Comparison of ENCODE assay signal across 17 cellular contexts in genomic region chr7:107276220-107276827, GRCh38.
DNase-seq lines count a peak whose midpoint lies in the region; ATAC-seq, FAIRE-seq and TF ChIP-seq lines count a peak whose summit lies in the region.
"Had no signal": no experiment of that assay in that cellular context is flagged by ENCODE, and none has a peak within 500 bp of the region (broad histone marks: within the 10 kb centered on the region; RNA-seq: fewer than 3 reads in every experiment).

No MANE protein-coding gene starts in this region.

- SMC1A ChIA-PET in GM12878 (lab: Charles Lee; ENCODE audit: uncharacterized antibody, unreplicated experiment) = interaction anchor here (1.0 to 1.3 kb wide), 3 partner anchors 9 to 112 kb away, joined by 3 to 4 read pairs (median 3); no protein-coding TSS in a partner anchor

- no peaks in the 10 kb centered on the region for H3K9me2 ChIP-seq in Karpas-422 (replicated peaks; ENCODE audit: insufficient read depth, low read length)

- CTCF ChIA-PET in GM12878 (lab: Yijun Ruan, JAX) = interaction anchor here (0.6 kb wide), 1 partner anchor 112 kb away, joined by 3 read pairs; no protein-coding TSS in a partner anchor

- no peaks in the 10 kb centered on the region for H3K4me1 ChIP-seq in GM12878 (ENCODE audit: control insufficient read depth, insufficient read depth, low read length)
- peaks cover 0 to 3% (median 0%) of the 10 kb centered on the region in 3 donors for H3K4me1 ChIP-seq in skeletal muscle tissue (ENCODE audit: control insufficient read depth in 3 of 3, insufficient read depth in 3 of 3, low read length in 3 of 3)
- H3K4me1 ChIP-seq in Karpas-422 (ENCODE audit: low read length) = peaks cover 6% of the 10 kb centered on the region
- H3K4me1 ChIP-seq: HAP-1 had no signal

- H3K79me2 ChIP-seq in GM12878 (ENCODE audit: control insufficient read depth, insufficient read depth, low read length) (no peaks in the 10 kb centered on the region), Karpas-422 (ENCODE audit: low read length) (no peaks in the 10 kb centered on the region)

- DNase-seq in GM12892 (ENCODE audit: insufficient read length) (no peak), GM12878 (ENCODE audit: low read depth, low spot score) (no peak), Karpas-422 (no peak), SIG-M5 treated with dmso at 0.1 percent for 504 hours (lab: John Stamatoyannopoulos, UW; ENCODE audit: unreplicated experiment) (no peak), NCI-H524 (lab: John Stamatoyannopoulos, UW) (no peak)
- DNase-seq: C1 segment of cervical spinal cord; Calu3; CD4-positive, alpha-beta memory T cell; COR-L47; DMS53; DMS79 treated with DMSO at 0.1 percent for 48 hours; GOT3; HFFc6 had no signal

- H3K27me3 ChIP-seq in GM12878 (replicated peaks in 1 of 2; ENCODE audit: control insufficient read depth in 2 of 2, insufficient read depth in 2 of 2, low read length in 1 of 2) (no peaks in the 10 kb centered on the region), skeletal muscle tissue (ENCODE audit: control insufficient read depth in 3 of 3, insufficient read depth in 3 of 3, low read length in 3 of 3) (no peaks in the 10 kb centered on the region), Karpas-422 (ENCODE audit: low read length) (no peaks in the 10 kb centered on the region)

- H3K9ac ChIP-seq in GM12878 (ENCODE audit: control insufficient read depth, insufficient read depth, low read length) (no peak overlapping the region), skeletal muscle tissue (ENCODE audit: low read depth in 1 of 3, low read length in 3 of 3) (no peak overlapping the region), Karpas-422 (ENCODE audit: low read length) (no peak overlapping the region)

- H3K4me2 ChIP-seq in GM12878 (ENCODE audit: control insufficient read depth, insufficient read depth) = no peak overlapping the region
- no peak overlapping the region for H3K4me2 ChIP-seq in Karpas-422 (ENCODE audit: low read depth, low read length, poor library complexity, severe bottlenecking)

- TF ChIP-seq CTCF in GM12878 (IDR thresholded peaks at IDR 0.05 in 2 of 3, conservative IDR thresholded peaks at IDR 0.05 in 1 of 3; ENCODE audit: control insufficient read depth in 2 of 3, extremely low read depth in 1 of 3, insufficient read depth in 1 of 3, low read depth in 3 of 3, low read length in 3 of 3) = no peak

- no peak overlapping the region for H3K4me3 ChIP-seq in GM12878
- H3K4me3 ChIP-seq in skeletal muscle tissue (ENCODE audit: low read length in 3 of 3) = no peak overlapping the region
- no peak overlapping the region for H3K4me3 ChIP-seq in Karpas-422 (ENCODE audit: low read length)
- H3K4me3 ChIP-seq: HAP-1 had no signal

- no TSS peak for BruUV-seq in GM12878 (replicated peaks; lab: Mats Ljungman, UMichigan)

- in situ Hi-C loops in GM12878 (cut with MboI) = no loop called here

- RAD21 ChIA-PET in GM12878 (lab: Charles Lee; ENCODE audit: unreplicated experiment) = interaction anchor here (1.0 to 1.2 kb wide), 2 partner anchors 57 to 108 kb away, joined by 3 to 4 read pairs; partner anchors contain the start of gene HBP1

- TF ChIP-seq POLR2A in GM12892 (IDR thresholded peaks at IDR 0.05; ENCODE audit: low read depth, low read length) (no peak), GM12878 (IDR thresholded peaks at IDR 0.05; ENCODE audit: low read depth, low read length) (no peak)

- FAIRE-seq in GM12892 (lab: Jason Lieb, UNC) (peak; percentile 71), GM12878 (lab: Jason Lieb, UNC) (peak; percentile 52)
- FAIRE-seq: GM18507, H54 had no signal

- ATAC-seq in GM12878 = peak; percentile 52

- intact Hi-C loops in GM12878 (cut with micrococcal nuclease; ENCODE audit: unreplicated experiment) = no loop called here

- H4K20me1 ChIP-seq in GM12878 (ENCODE audit: control insufficient read depth, insufficient read depth) (no peaks in the 10 kb centered on the region), Karpas-422 (ENCODE audit: insufficient read depth, low read depth, low read length) (no peaks in the 10 kb centered on the region)

- H3K9me3 ChIP-seq in GM12878 (replicated peaks; ENCODE audit: control insufficient read depth, insufficient read depth, low read length) (no peaks in the 10 kb centered on the region), skeletal muscle tissue (ENCODE audit: control insufficient read depth in 3 of 3, low read length in 3 of 3) (no peaks in the 10 kb centered on the region), Karpas-422 (ENCODE audit: low read length) (no peaks in the 10 kb centered on the region)
- H3K9me3 ChIP-seq: HAP-1 had no signal

- H2AFZ ChIP-seq in GM12878 (ENCODE audit: control insufficient read depth, low read depth, low read length) = no peak overlapping the region
- no peak overlapping the region for H2AFZ ChIP-seq in Karpas-422 (ENCODE audit: low read length)

- TF ChIP-seq RAD21 in GM12878 (IDR thresholded peaks at IDR 0.05; ENCODE audit: insufficient read depth, low read depth, low read length) = no peak

- H3K36me3 ChIP-seq in GM12878 (ENCODE audit: control insufficient read depth in 2 of 2, insufficient read depth in 2 of 2, low read length in 1 of 2) (no peaks in the 10 kb centered on the region), skeletal muscle tissue (ENCODE audit: control insufficient read depth in 3 of 3, insufficient read depth in 3 of 3, low read length in 3 of 3) (no peaks in the 10 kb centered on the region), Karpas-422 (ENCODE audit: insufficient read depth, low read length) (no peaks in the 10 kb centered on the region)
- H3K36me3 ChIP-seq: HAP-1 had no signal

- no peak overlapping the region for H3K27ac ChIP-seq in GM12878 (ENCODE audit: control insufficient read depth, insufficient read depth)
- H3K27ac ChIP-seq in skeletal muscle tissue (ENCODE audit: low read depth, low read length) = peak overlapping the region; percentile 48
- no peak overlapping the region for H3K27ac ChIP-seq in Karpas-422 (ENCODE audit: low read length)

- 82% methylated on average over 4 of the region's 4 CpGs for WGBS in GM12878 (ENCODE audit: insufficient coverage, insufficient replicate concordance, low lambda C conversion rate, missing lambda C conversion rate)

- TF ChIP-seq EP300 in GM12878 (IDR thresholded peaks at IDR 0.05; ENCODE audit: borderline replicate concordance in 1 of 2, control insufficient read depth in 1 of 2, low read depth in 2 of 2, low read length in 2 of 2) = no peak

- POLR2A ChIA-PET in GM12878 (lab: Charles Lee) = interaction anchor here (0.9 kb wide), 1 partner anchor 89 kb away, joined by 3 read pairs; no protein-coding TSS in a partner anchor

TF ChIP-seq in GM12878, 131 proteins besides CTCF, POLR2A, EP300 and RAD21:
- TF ChIP-seq HDGF (IDR thresholded peaks at IDR 0.05) (no peak), SUPT20H (IDR thresholded peaks at IDR 0.05; ENCODE audit: borderline replicate concordance, control insufficient read depth, low read depth, low read length) (no peak), NFXL1 (IDR thresholded peaks at IDR 0.05; ENCODE audit: borderline replicate concordance) (no peak), RUNX3 (IDR thresholded peaks at IDR 0.05; ENCODE audit: low read length) (no peak), EED (IDR thresholded peaks at IDR 0.05; ENCODE audit: low read depth) (no peak)
TF ChIP-seq in GM12878: peak in this region for 0.
